12 cellular contexts compared by ENCODE assay signal in genomic region chr3:9746330-9746729, GRCh38. TPM values are rescaled to one million over a fixed set of nuclear protein-coding genes. Genes with fewer than 3 reads are reported as not detected.
DNase-seq lines count a peak whose midpoint lies in the region; ATAC-seq and TF ChIP-seq lines count a peak whose summit lies in the region.
"Had no signal": no experiment of that assay in that cellular context is flagged by ENCODE, and none has a peak within 500 bp of the region (broad histone marks: within the 10 kb centered on the region; RNA-seq: fewer than 3 reads in every experiment).

No MANE protein-coding gene starts in this region.

- CTCF ChIA-PET in activated CD8-positive, alpha-beta T cell treated with anti-CD3 and anti-CD28 coated beads for 36 hours (lab: Charles Lee) = interaction anchor here (1.0 to 1.6 kb wide), 3 partner anchors 9 to 19 kb away, joined by 4 to 7 read pairs (median 4); no protein-coding TSS in a partner anchor
- CTCF ChIA-PET in OCI-LY7 (lab: Charles Lee; ENCODE audit: unreplicated experiment) = no interaction called here

- no peaks in the 10 kb centered on the region for H3K9me2 ChIP-seq in OCI-LY7 (ENCODE audit: insufficient read depth, low read length)

- peaks cover 22% of the 10 kb centered on the region for H3K4me1 Mint-ChIP-seq in activated CD8-positive, alpha-beta T cell treated with anti-CD3 and anti-CD28 coated beads for 36 hours (ENCODE audit: low read depth)

- no peaks in the 10 kb centered on the region for H3K9me3 ChIP-seq in OCI-LY7 (ENCODE audit: low read length)
- H3K9me3 ChIP-seq: lower lobe of right lung had no signal

- peak; percentile 84 for DNase-seq in ELR (ENCODE audit: low read depth)
- peak; percentile 67 for DNase-seq in activated CD8-positive, alpha-beta T cell treated with anti-CD3 and anti-CD28 coated beads for 36 hours
- DNase-seq in foreskin fibroblast = peak; percentile 82 to 93
- DNase-seq in COR-L47 (lab: John Stamatoyannopoulos, UW) = no peak
- DNase-seq in NCI-H1417 treated with DMSO at 0.1 percent for 48 hours (lab: John Stamatoyannopoulos, UW) = no peak
- DNase-seq in OCI-LY7 (ENCODE audit: low spot score) = no peak
- DNase-seq: lower lobe of right lung, WERI-Rb-1 had no signal

- no TSS peak for BruUV-seq in OCI-LY7 (replicated peaks; lab: Mats Ljungman, UMichigan)

- no peak for TF ChIP-seq CTCF in activated CD8-positive, alpha-beta T cell treated with anti-CD3 and anti-CD28 coated beads for 36 hours (IDR thresholded peaks at IDR 0.05)
- TF ChIP-seq CTCF in foreskin fibroblast (IDR thresholded peaks at IDR 0.05; ENCODE audit: low read depth, low read length) (no peak), OCI-LY7 (conservative IDR thresholded peaks at IDR 0.05; ENCODE audit: low read length) (no peak)

- H4K20me1 ChIP-seq in OCI-LY7 (ENCODE audit: insufficient read depth, low read length) = no peaks in the 10 kb centered on the region

- H3K9me3 Mint-ChIP-seq in activated CD8-positive, alpha-beta T cell treated with anti-CD3 and anti-CD28 coated beads for 36 hours = no peaks in the 10 kb centered on the region
- H3K9me3 Mint-ChIP-seq: dendritic cell treated with granulocyte-macrophage colony-stimulating factor and Interleukin-4, amounts not matched to agents 40 ng/mL and 50 ng/mL, for 4 days; type B pancreatic cell had no signal

- no peaks in the 10 kb centered on the region for H3K27me3 ChIP-seq in ACC112 (ENCODE audit: insufficient read depth, low read length)

- H3K36me3 Mint-ChIP-seq in activated CD8-positive, alpha-beta T cell treated with anti-CD3 and anti-CD28 coated beads for 36 hours (ENCODE audit: low read depth) = peaks cover 62% of the 10 kb centered on the region

- no peaks in the 10 kb centered on the region for H3K27me3 Mint-ChIP-seq in activated CD8-positive, alpha-beta T cell treated with anti-CD3 and anti-CD28 coated beads for 36 hours
- H3K27me3 Mint-ChIP-seq: dendritic cell treated with granulocyte-macrophage colony-stimulating factor and Interleukin-4, amounts not matched to agents 40 ng/mL and 50 ng/mL, for 4 days; type B pancreatic cell had no signal

- intact Hi-C loops in activated CD8-positive, alpha-beta T cell treated with anti-CD3 and anti-CD28 coated beads for 36 hours (cut with micrococcal nuclease) = no loop called here
- intact Hi-C loops in OCI-LY7 (cut with micrococcal nuclease; ENCODE audit: unreplicated experiment) = no loop called here

- H3K27ac ChIP-seq in ACC112 (ENCODE audit: low read depth, low read length) (peak overlapping the region; percentile 68), OCI-LY7 (ENCODE audit: low read depth, low read length, poor library complexity, severe bottlenecking) (no peak overlapping the region)
- H3K27ac ChIP-seq: lower lobe of right lung, WERI-Rb-1 had no signal

- H3K4me3 ChIP-seq in ACC112 (ENCODE audit: low read depth, low read length) = no peak overlapping the region
- H3K4me3 ChIP-seq in foreskin fibroblast (ENCODE audit: low read depth in 1 of 2, low read length in 2 of 2) = no peak overlapping the region
- H3K4me3 ChIP-seq in OCI-LY7 (ENCODE audit: low read depth, low read length, poor library complexity, severe bottlenecking) = no peak overlapping the region
- H3K4me3 ChIP-seq: lower lobe of right lung had no signal

- no peak overlapping the region for H3K4me2 ChIP-seq in OCI-LY7 (ENCODE audit: low read length)

- peaks cover 34% of the 10 kb centered on the region for H3K4me1 ChIP-seq in ACC112 (ENCODE audit: control insufficient read depth, insufficient read depth, low read length, unreplicated experiment)
- H3K4me1 ChIP-seq in OCI-LY7 (ENCODE audit: insufficient read depth, low read length, poor library complexity, severe bottlenecking) = peaks cover 7% of the 10 kb centered on the region

- H3K79me2 ChIP-seq in ACC112 (ENCODE audit: control insufficient read depth, insufficient read depth, low read length, unreplicated experiment) (peaks cover 12% of the 10 kb centered on the region), OCI-LY7 (ENCODE audit: insufficient read depth, low read depth, low read length) (peaks cover 11% of the 10 kb centered on the region)

- H3K4me3 Mint-ChIP-seq in activated CD8-positive, alpha-beta T cell treated with anti-CD3 and anti-CD28 coated beads for 36 hours = no peak overlapping the region
- H3K4me3 Mint-ChIP-seq: dendritic cell treated with granulocyte-macrophage colony-stimulating factor and Interleukin-4, amounts not matched to agents 40 ng/mL and 50 ng/mL, for 4 days had no signal

- peaks cover 14% of the 10 kb centered on the region; the same call in 1 of the 2 replicates for H3K36me3 ChIP-seq in ACC112 (ENCODE audit: insufficient read depth, low read length)
- peaks cover 84% of the 10 kb centered on the region for H3K36me3 ChIP-seq in OCI-LY7 (ENCODE audit: insufficient read depth, low read length)

- ATAC-seq in activated CD8-positive, alpha-beta T cell treated with anti-CD3 and anti-CD28 coated beads for 36 hours = no peak
- no peak for ATAC-seq in GM19397 (IDR thresholded peaks at IDR 0.05; ENCODE audit: unreplicated experiment)
- ATAC-seq: lower lobe of right lung had no signal

- H2AFZ ChIP-seq in ACC112 (ENCODE audit: low read length, unreplicated experiment) = no peak overlapping the region
- no peak overlapping the region for H2AFZ ChIP-seq in OCI-LY7 (ENCODE audit: low read length)

- POLR2A ChIA-PET in activated CD8-positive, alpha-beta T cell treated with anti-CD3 and anti-CD28 coated beads for 36 hours (lab: Charles Lee) = interaction anchor here (0.9 to 7.4 kb wide), 4 partner anchors 8 to 34 kb away, joined by 3 to 50 read pairs (median 6); partner anchors contain the start of gene BRPF1
- POLR2A ChIA-PET in OCI-LY7 (lab: Charles Lee) = no interaction called here

- peak overlapping the region; percentile 74 for H3K27ac Mint-ChIP-seq in activated CD8-positive, alpha-beta T cell treated with anti-CD3 and anti-CD28 coated beads for 36 hours
- H3K27ac Mint-ChIP-seq: dendritic cell treated with granulocyte-macrophage colony-stimulating factor and Interleukin-4, amounts not matched to agents 40 ng/mL and 50 ng/mL, for 4 days; type B pancreatic cell had no signal

RNA-seq across cellular contexts. Expression of gene OGG1, which starts 3.4 kb away (rescaled TPM):
- total RNA-seq in activated CD8-positive, alpha-beta T cell treated with anti-CD3 and anti-CD28 coated beads for 36 hours = 10 to 100 TPM; 32.4 to 39.3 TPM
- total RNA-seq in OCI-LY7 (2014; rRNA removed; shearing (Covaris generic)) = 98.9 and 121 TPM in 2 replicates
- 119 and 120 TPM in 2 replicates for total RNA-seq in OCI-LY7 (2022)

RNA-seq across cellular contexts. Expression of gene BRPF1, which starts 14.8 kb away (rescaled TPM):
- total RNA-seq in activated CD8-positive, alpha-beta T cell treated with anti-CD3 and anti-CD28 coated beads for 36 hours = 10 to 100 TPM; 28.2 to 32.3 TPM
- total RNA-seq in OCI-LY7 (2014; rRNA removed; shearing (Covaris generic)) = 29.2 and 31.9 TPM in 2 replicates
- 31.5 and 35.5 TPM in 2 replicates for total RNA-seq in OCI-LY7 (2022)

RNA-seq across cellular contexts. Expression of gene CAMK1, which starts 23.4 kb away (rescaled TPM):
- 10 to 100 TPM; 41.7 to 45.7 TPM for total RNA-seq in activated CD8-positive, alpha-beta T cell treated with anti-CD3 and anti-CD28 coated beads for 36 hours
- not detected in 2 replicates for total RNA-seq in OCI-LY7 (2014; rRNA removed; shearing (Covaris generic))
- not detected in 2 replicates for total RNA-seq in OCI-LY7 (2022)

RNA-seq across cellular contexts. Expression of gene CPNE9, which starts 42.7 kb away (rescaled TPM):
- not detected for total RNA-seq in activated CD8-positive, alpha-beta T cell treated with anti-CD3 and anti-CD28 coated beads for 36 hours
- total RNA-seq in OCI-LY7 (2014; rRNA removed; shearing (Covaris generic)) = 0.08 TPM in 1 of 2 replicates, not detected in the other
- 0.22 TPM in 1 of 2 replicates, not detected in the other for total RNA-seq in OCI-LY7 (2022)

RNA-seq across cellular contexts. Expression of gene TADA3, which starts 45.9 kb away (rescaled TPM):
- 10 to 100 TPM; 57.5 to 58.3 TPM for total RNA-seq in activated CD8-positive, alpha-beta T cell treated with anti-CD3 and anti-CD28 coated beads for 36 hours
- 51.6 and 62.0 TPM in 2 replicates for total RNA-seq in OCI-LY7 (2014; rRNA removed; shearing (Covaris generic))
- total RNA-seq in OCI-LY7 (2022) = 56.4 and 58.5 TPM in 2 replicates

Comparison
In these comparisons a context has a peak if more than half of its experiments do, and no peak if none do; other contexts are left out.
1. DNase-seq: peak in ELR (single experiment), activated CD8-positive, alpha-beta T cell treated with anti-CD3 and anti-CD28 coated beads for 36 hours (single experiment) and foreskin fibroblast (2 of 2); none in COR-L47 (single experiment), NCI-H1417 treated with DMSO at 0.1 percent for 48 hours (single experiment) and OCI-LY7 (single experiment).
2. RNA of gene CAMK1, which starts 23.4 kb away (total RNA-seq): 41.7 to 45.7 TPM in activated CD8-positive, alpha-beta T cell treated with anti-CD3 and anti-CD28 coated beads for 36 hours; not detected in OCI-LY7; every median in the first group is over 10 times any median in the second.